ENCODE assay signal across 15 cellular contexts in genomic region chr10:101120520-101120883, GRCh38. TPM values are rescaled to one million over a fixed set of nuclear protein-coding genes. Genes with fewer than 3 reads are reported as not detected.
A peak's percentile ranks its signal among the peaks of the same experiment; 100 is the strongest.
DNase-seq lines count a peak whose midpoint lies in the region; ATAC-seq, FAIRE-seq and TF ChIP-seq lines count a peak whose summit lies in the region.
"Had no signal": no experiment of that assay in that cellular context is flagged by ENCODE, and none has a peak within 500 bp of the region (broad histone marks: within the 10 kb centered on the region; RNA-seq: fewer than 3 reads in every experiment).

No MANE protein-coding gene starts in this region.

- no peaks in the 10 kb centered on the region for H3K9me3 Mint-ChIP-seq in activated naive CD4-positive, alpha-beta T cell treated with anti-CD3 and anti-CD28 coated beads for 36 hours
- peaks cover 6% of the 10 kb centered on the region for H3K9me3 Mint-ChIP-seq in astrocyte (ENCODE audit: unreplicated experiment)
- H3K9me3 Mint-ChIP-seq in type B pancreatic cell, result peaks cover 4% of the 10 kb centered on the region

- H3K4me3 ChIP-seq in astrocyte (ENCODE audit: insufficient read depth, low read depth, low read length) (peak overlapping the region; percentile 68), lower lobe of right lung (peak overlapping the region; percentile 59)

- intact Hi-C loops in activated naive CD4-positive, alpha-beta T cell treated with anti-CD3 and anti-CD28 coated beads for 36 hours (cut with micrococcal nuclease), result loop anchor here (2.0 kb wide), 1 partner anchor 60 kb away; the partner anchor contains the start of gene KAZALD1
- intact Hi-C loops in lower lobe of right lung (cut with DNase I), result no loop called here

- H3K27me3 ChIP-seq in astrocyte (ENCODE audit: insufficient read depth, low read length), result peaks cover 78% of the 10 kb centered on the region
- H3K27me3 ChIP-seq in lower lobe of right lung (ENCODE audit: low read depth), result peaks cover 78% of the 10 kb centered on the region

- FAIRE-seq in astrocyte (lab: Jason Lieb, UNC), result no peak
- FAIRE-seq: GM12892 had no signal

- peak overlapping the region; percentile 86 for H3K4me3 Mint-ChIP-seq in activated naive CD4-positive, alpha-beta T cell treated with anti-CD3 and anti-CD28 coated beads for 36 hours
- H3K4me3 Mint-ChIP-seq in astrocyte (ENCODE audit: unreplicated experiment), result peak overlapping the region; percentile 80
- peak overlapping the region; percentile 85 for H3K4me3 Mint-ChIP-seq in type B pancreatic cell

- H3K79me2 ChIP-seq in astrocyte (ENCODE audit: insufficient read depth, low read length), result no peaks in the 10 kb centered on the region

- H3K9ac ChIP-seq in astrocyte (ENCODE audit: low read length), result no peak overlapping the region

- peak overlapping the region; percentile 90 for H3K4me2 ChIP-seq in astrocyte (ENCODE audit: low read length)

- no peak for DNase-seq in activated naive CD4-positive, alpha-beta T cell treated with anti-CD3 and anti-CD28 coated beads for 36 hours
- no peak for DNase-seq in activated naive CD4-positive, alpha-beta T cell (lab: John Stamatoyannopoulos, UW)
- DNase-seq in astrocyte (ENCODE audit: low read depth), result no peak
- no peak for DNase-seq in lower lobe of right lung
- DNase-seq in type B pancreatic cell (ENCODE audit: extremely low spot score, unreplicated experiment), result no peak
- DNase-seq in NCI-H2171 treated with DMSO at 0.1 percent for 48 hours (lab: John Stamatoyannopoulos, UW), result no peak
- no peak for DNase-seq in kidney tubule cell (ENCODE audit: low spot score)
- DNase-seq: activated CD4-positive, CD25-positive, alpha-beta regulatory T cell; AML-193; kidney glomerular epithelial cell; NCI-H69; stimulated activated CD4-positive, alpha-beta T cell treated with anti-CD3 and anti-CD28 coated beads, Interleukin-2, amount 100 ng/mL, for 48 hours had no signal

- no peaks in the 10 kb centered on the region for H3K36me3 ChIP-seq in astrocyte (ENCODE audit: insufficient read depth, low read length)
- H3K36me3 ChIP-seq in lower lobe of right lung, result no peaks in the 10 kb centered on the region

- peaks cover 3% of the 10 kb centered on the region for H4K20me1 ChIP-seq in astrocyte (ENCODE audit: insufficient read depth, low read length)

- CTCF ChIA-PET in activated naive CD4-positive, alpha-beta T cell treated with anti-CD3 and anti-CD28 coated beads for 36 hours (lab: Charles Lee), result interaction anchor here (2.9 kb wide), 1 partner anchor 25 kb away, joined by 13 read pairs; no protein-coding TSS in a partner anchor

- H3K27ac ChIP-seq in astrocyte (ENCODE audit: low read depth, low read length) (no peak overlapping the region), lower lobe of right lung (no peak overlapping the region)

- H2AFZ ChIP-seq in astrocyte (ENCODE audit: low read depth, low read length), result no peak overlapping the region

- peaks cover 11% of the 10 kb centered on the region for H3K4me1 ChIP-seq in astrocyte (ENCODE audit: insufficient read depth, low read length)
- peaks cover 32% of the 10 kb centered on the region for H3K4me1 ChIP-seq in lower lobe of right lung

- H3K4me1 Mint-ChIP-seq in activated naive CD4-positive, alpha-beta T cell treated with anti-CD3 and anti-CD28 coated beads for 36 hours (ENCODE audit: low read depth), result peaks cover 26% of the 10 kb centered on the region
- H3K4me1 Mint-ChIP-seq in astrocyte (ENCODE audit: low read depth, unreplicated experiment), result peaks cover 2% of the 10 kb centered on the region
- H3K4me1 Mint-ChIP-seq in type B pancreatic cell (ENCODE audit: unreplicated experiment), result peaks cover 12% of the 10 kb centered on the region

- no peak overlapping the region for H3K27ac Mint-ChIP-seq in activated naive CD4-positive, alpha-beta T cell treated with anti-CD3 and anti-CD28 coated beads for 36 hours
- no peak overlapping the region for H3K27ac Mint-ChIP-seq in astrocyte (ENCODE audit: unreplicated experiment)
- no peak overlapping the region for H3K27ac Mint-ChIP-seq in type B pancreatic cell

- H3K36me3 Mint-ChIP-seq in activated naive CD4-positive, alpha-beta T cell treated with anti-CD3 and anti-CD28 coated beads for 36 hours (ENCODE audit: low read depth), result no peaks in the 10 kb centered on the region
- H3K36me3 Mint-ChIP-seq in astrocyte (ENCODE audit: low read depth, unreplicated experiment) (no peaks in the 10 kb centered on the region), type B pancreatic cell (no peaks in the 10 kb centered on the region)

- peak in 1 of 2 donors; percentile 9 for ATAC-seq in lower lobe of right lung
- no peak for ATAC-seq in GM21717 (IDR thresholded peaks at IDR 0.05; ENCODE audit: unreplicated experiment)

- TF ChIP-seq CTCF in astrocyte (IDR thresholded peaks at IDR 0.05; ENCODE audit: insufficient read depth, low read depth, low read length) (no peak), lower lobe of right lung (IDR thresholded peaks at IDR 0.05) (no peak), type B pancreatic cell (conservative IDR thresholded peaks at IDR 0.05) (no peak)

- H3K27me3 Mint-ChIP-seq in activated naive CD4-positive, alpha-beta T cell treated with anti-CD3 and anti-CD28 coated beads for 36 hours (ENCODE audit: low read depth), result peaks cover 40% of the 10 kb centered on the region
- H3K27me3 Mint-ChIP-seq in astrocyte (ENCODE audit: low read depth, unreplicated experiment) (peaks cover 84% of the 10 kb centered on the region), type B pancreatic cell (peaks cover 87% of the 10 kb centered on the region)

- H3K9me3 ChIP-seq in astrocyte (ENCODE audit: insufficient read depth, low read depth, low read length) (peaks cover 5% of the 10 kb centered on the region), lower lobe of right lung (no peaks in the 10 kb centered on the region)

RNA-seq across cellular contexts. Expression of gene TLX1, which starts 10.6 kb away (rescaled TPM):
- total RNA-seq in activated naive CD4-positive, alpha-beta T cell treated with anti-CD3 and anti-CD28 coated beads for 36 hours, result not detected
- total RNA-seq in astrocyte, result not detected in 2 replicates
- total RNA-seq in lower lobe of right lung, result not detected
- 0.10 and 0.17 TPM in 2 replicates for total RNA-seq in type B pancreatic cell (ENCODE audit: low replicate concordance)
- total RNA-seq: HT1080 had no signal

RNA-seq across cellular contexts. Expression of gene KAZALD1, which starts 58.7 kb away (rescaled TPM):
- under 1 TPM; 0.52 to 0.62 TPM for total RNA-seq in activated naive CD4-positive, alpha-beta T cell treated with anti-CD3 and anti-CD28 coated beads for 36 hours
- total RNA-seq in astrocyte, result 8.1 and 9.6 TPM in 2 replicates
- 9.9 TPM for total RNA-seq in lower lobe of right lung
- 6.9 and 17.1 TPM in 2 replicates for total RNA-seq in type B pancreatic cell (ENCODE audit: low replicate concordance)
